In the genomic region with DNA sequence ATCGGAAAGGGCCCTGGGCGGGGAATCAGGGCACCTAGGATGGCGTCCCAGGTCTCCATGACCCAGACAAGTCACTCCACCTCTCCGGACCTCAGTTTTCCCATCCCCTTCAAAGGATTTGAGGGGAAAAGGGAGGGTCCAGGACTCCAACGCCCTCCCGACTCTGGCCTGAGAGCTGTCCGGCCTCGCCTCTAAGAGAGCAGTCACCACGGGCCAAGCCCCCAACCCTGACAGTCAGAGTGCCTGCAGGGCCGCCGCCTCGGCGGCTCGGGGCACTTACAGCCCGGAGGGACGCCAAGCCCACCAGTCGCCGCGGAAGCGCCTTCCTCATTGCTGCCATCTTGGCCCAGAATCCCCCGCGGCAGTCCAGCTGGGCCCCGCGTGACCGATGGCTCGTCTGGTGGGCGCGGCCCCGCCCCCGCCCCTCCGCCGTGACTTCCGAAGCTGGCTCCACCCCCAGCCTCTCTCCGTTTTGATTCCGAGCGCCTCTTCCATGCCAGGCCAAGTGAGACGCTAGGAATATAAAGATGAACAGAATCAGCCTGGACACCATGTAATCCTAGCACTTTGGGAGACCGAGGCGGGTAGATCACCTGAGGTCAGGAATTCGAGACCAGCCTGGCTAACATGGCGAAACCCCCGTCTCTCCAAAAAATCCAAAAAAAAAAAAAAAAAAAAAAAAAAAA, we compare ENCODE assay signal across 8 cellular contexts. TPM values are rescaled to one million over a fixed set of nuclear protein-coding genes. Genes with fewer than 3 reads are reported as not detected.
DNase-seq lines count a peak whose midpoint lies in the region; ATAC-seq and TF ChIP-seq lines count a peak whose summit lies in the region.

Gene HMGCL (minus strand): TSS at position 354 of the 686 bp plus-strand sequence. CDS start 14 bp downstream, at position 340.

- no peaks in the 10 kb centered on the region for H3K9me3 Mint-ChIP-seq in dendritic cell treated with granulocyte-macrophage colony-stimulating factor and Interleukin-4, amounts not matched to agents 40 ng/mL and 50 ng/mL, for 4 days

- peaks cover 13% of the 10 kb centered on the region for H3K36me3 Mint-ChIP-seq in dendritic cell treated with granulocyte-macrophage colony-stimulating factor and Interleukin-4, amounts not matched to agents 40 ng/mL and 50 ng/mL, for 4 days (ENCODE audit: low read depth)

- peak; percentile 42 for DNase-seq in AG09309 (ENCODE audit: low read depth)
- peak; percentile 72 for DNase-seq in NCI-H748 treated with DMSO at 0.1 percent for 48 hours (lab: John Stamatoyannopoulos, UW)
- peak; percentile 75 to 82 for DNase-seq in activated CD4-positive, alpha-beta T cell treated with anti-CD3 and anti-CD28 coated beads, Interleukin-2, amount 50 U/mL, for 24 hours (ENCODE audit: low read depth in 1 of 2, low spot score in 1 of 2)
- peak; percentile 93 to 96 for DNase-seq in left lung
- peak; percentile 84 for DNase-seq in stimulated activated CD4-positive, alpha-beta T cell treated with anti-CD3 and anti-CD28 coated beads, Interleukin-2, amount 100 ng/mL, for 4 hours (ENCODE audit: low read depth)

- peak within 1 kb of the TSS; percentile 92 to 93 for H3K27ac ChIP-seq in left lung

- TF ChIP-seq CTCF in AG09309 (IDR thresholded peaks at IDR 0.05; ENCODE audit: control insufficient read depth, insufficient read depth, low read depth, low read length, missing control alignments) (no peak), left lung (IDR thresholded peaks at IDR 0.05) (no peak)

- no peaks in the 10 kb centered on the region for H3K27me3 Mint-ChIP-seq in dendritic cell treated with granulocyte-macrophage colony-stimulating factor and Interleukin-4, amounts not matched to agents 40 ng/mL and 50 ng/mL, for 4 days

- H3K4me1 ChIP-seq in left lung, result peaks cover 5 to 14% of the 10 kb centered on the region in 2 donors

- peak within 1 kb of the TSS; percentile 99 for H3K27ac Mint-ChIP-seq in dendritic cell treated with granulocyte-macrophage colony-stimulating factor and Interleukin-4, amounts not matched to agents 40 ng/mL and 50 ng/mL, for 4 days

- intact Hi-C loops in dendritic cell treated with granulocyte-macrophage colony-stimulating factor and Interleukin-4, amounts not matched to agents 40 ng/mL and 50 ng/mL, for 4 days (cut with micrococcal nuclease), result loop anchor here (2.0 kb wide), 2 partner anchors 14 kb away; no protein-coding TSS in a partner anchor
- intact Hi-C loops in left lung (cut with DNase I), result no loop called here

- ATAC-seq in GM19023 (IDR thresholded peaks at IDR 0.05; ENCODE audit: unreplicated experiment) (peak; percentile 68), HG03442 (IDR thresholded peaks at IDR 0.05; ENCODE audit: unreplicated experiment) (peak; percentile 75), left lung (peak; percentile 100)

- H3K27me3 ChIP-seq in left lung, result no peaks in the 10 kb centered on the region

- no peaks in the 10 kb centered on the region for H3K9me3 ChIP-seq in left lung

- H3K36me3 ChIP-seq in left lung, result no peaks in the 10 kb centered on the region

- H3K4me1 Mint-ChIP-seq in dendritic cell treated with granulocyte-macrophage colony-stimulating factor and Interleukin-4, amounts not matched to agents 40 ng/mL and 50 ng/mL, for 4 days (ENCODE audit: low read depth), result peaks cover 38% of the 10 kb centered on the region

- peak within 1 kb of the TSS; percentile 91 for H3K4me3 Mint-ChIP-seq in dendritic cell treated with granulocyte-macrophage colony-stimulating factor and Interleukin-4, amounts not matched to agents 40 ng/mL and 50 ng/mL, for 4 days

- H3K4me3 ChIP-seq in AG09309 (ENCODE audit: control insufficient read depth, low read depth, low read length), result peak within 1 kb of the TSS; percentile 92
- peak within 1 kb of the TSS; percentile 77 to 95 for H3K4me3 ChIP-seq in left lung

RNA-seq across cellular contexts. Expression of gene HMGCL, which starts in this region (rescaled TPM):
- 10 to 100 TPM; 34.1 to 51.3 TPM for total RNA-seq in left lung

Comparison
In these comparisons a context has a peak if more than half of its experiments do, and no peak if none do; other contexts are left out.
1. Peak in every context shown above with its lines: DNase-seq, ATAC-seq, H3K4me3 ChIP-seq and H3K27ac ChIP-seq.
2. DNase-seq: peak in every context shown above with its lines; median percentile 94 in left lung; 84 in stimulated activated CD4-positive, alpha-beta T cell treated with anti-CD3 and anti-CD28 coated beads, Interleukin-2, amount 100 ng/mL, for 4 hours; 78 in activated CD4-positive, alpha-beta T cell treated with anti-CD3 and anti-CD28 coated beads, Interleukin-2, amount 50 U/mL, for 24 hours; 72 in NCI-H748 treated with DMSO at 0.1 percent for 48 hours; 42 in AG09309.